Comparison of ENCODE assay signal across 2 cellular contexts in genomic region chr2:239213420-239214101, GRCh38.
TF ChIP-seq lines count a peak whose summit lies in the region.

No MANE protein-coding gene starts in this region.

TF ChIP-seq in GM23338, 12 proteins besides CTCF, POLR2A, EP300 and RAD21:
- TF ChIP-seq ZNF462 (CRISPR knock-in tag; IDR thresholded peaks at IDR 0.05) (no peak), NANOG (IDR thresholded peaks at IDR 0.05; ENCODE audit: borderline replicate concordance) (no peak), EZH2 (IDR thresholded peaks at IDR 0.05; ENCODE audit: low read depth, unreplicated experiment) (no peak), JUNB (IDR thresholded peaks at IDR 0.05; ENCODE audit: unreplicated experiment) (no peak), ZNF114 (CRISPR knock-in tag; IDR thresholded peaks at IDR 0.05) (no peak), REST (IDR thresholded peaks at IDR 0.05; ENCODE audit: unreplicated experiment) (no peak), CREB1 (CRISPR knock-in tag; IDR thresholded peaks at IDR 0.05; ENCODE audit: low read depth) (no peak), ZNF331 (CRISPR knock-in tag; IDR thresholded peaks at IDR 0.05; ENCODE audit: low read depth) (no peak), STAT1 (IDR thresholded peaks at IDR 0.05; ENCODE audit: unreplicated experiment) (no peak)
TF ChIP-seq in GM23338: peak in this region for 0.

TF ChIP-seq in HepG2, 621 proteins besides CTCF, POLR2A, EP300 and RAD21 (continued from another document):
- no peak for TF ChIP-seq TRIM22 (IDR thresholded peaks at IDR 0.05)
- TF ChIP-seq ZNF83 (CRISPR knock-in tag; IDR thresholded peaks at IDR 0.05; ENCODE audit: borderline replicate concordance): no peak
- no peak for TF ChIP-seq ZFP1 (CRISPR knock-in tag; IDR thresholded peaks at IDR 0.05)
- TF ChIP-seq TFAP4 (IDR thresholded peaks at IDR 0.05; ENCODE audit: borderline replicate concordance, low read depth): no peak
- TF ChIP-seq PRDM15 (CRISPR knock-in tag; IDR thresholded peaks at IDR 0.05): no peak
- TF ChIP-seq ZBTB33 (CRISPR knock-in tag; IDR thresholded peaks at IDR 0.05): 0 out of 2 replicates have a peak, but pooled peaks have one; percentile 36
- TF ChIP-seq ZBTB21 (CRISPR knock-in tag; IDR thresholded peaks at IDR 0.05): no peak
- TF ChIP-seq ARID5B (CRISPR knock-in tag; IDR thresholded peaks at IDR 0.05): no peak
- TF ChIP-seq SIN3A (IDR thresholded peaks at IDR 0.05; ENCODE audit: borderline replicate concordance, low read depth, low read length): no peak
- TF ChIP-seq ZNF780A (CRISPR knock-in tag; IDR thresholded peaks at IDR 0.05): no peak
- no peak for TF ChIP-seq CBX1 (IDR thresholded peaks at IDR 0.05; ENCODE audit: low read depth)
- no peak for TF ChIP-seq DBP (CRISPR knock-in tag; IDR thresholded peaks at IDR 0.05; ENCODE audit: not compliant biosample characterization)
- no peak for TF ChIP-seq SP2 (CRISPR knock-in tag; IDR thresholded peaks at IDR 0.05)
- TF ChIP-seq SRSF1 (optimal IDR thresholded peaks at IDR 0.05; ENCODE audit: low read depth, low read length): no peak
- 0 out of 2 replicates have a peak, but pooled peaks have one; percentile 64 for TF ChIP-seq ZMYM3 (CRISPR knock-in tag; IDR thresholded peaks at IDR 0.05)
TF ChIP-seq in HepG2: peak in this region for 3.
